ENCODE assay signal across 18 cellular contexts in genomic region chr15:77528968-77529319, GRCh38.
A peak's percentile ranks its signal among the peaks of the same experiment; 100 is the strongest.
DNase-seq lines count a peak whose midpoint lies in the region; ATAC-seq and TF ChIP-seq lines count a peak whose summit lies in the region.
"Had no signal": no experiment of that assay in that cellular context is flagged by ENCODE, and none has a peak within 500 bp of the region (broad histone marks: within the 10 kb centered on the region; RNA-seq: fewer than 3 reads in every experiment).

No MANE protein-coding gene starts in this region.

- H3K36me3 ChIP-seq in cardiac muscle cell (no peaks in the 10 kb centered on the region), mesendoderm (ENCODE audit: control insufficient read depth, insufficient read depth, low read length) (no peaks in the 10 kb centered on the region), upper lobe of right lung (no peaks in the 10 kb centered on the region)
- H3K36me3 ChIP-seq: pancreas, uterus had no signal

- H4K8ac ChIP-seq in mesendoderm (ENCODE audit: low read depth, low read length) = no peak overlapping the region

- peak overlapping the region; percentile 76 for H2BK5ac ChIP-seq in mesendoderm (ENCODE audit: low read length)

- peak overlapping the region; percentile 25 for H3K23ac ChIP-seq in mesendoderm (ENCODE audit: low read length)

- peak overlapping the region; percentile 30 for H3K18ac ChIP-seq in mesendoderm (ENCODE audit: low read length)

- H3K27ac Mint-ChIP-seq in chondrocyte (ENCODE audit: unreplicated experiment) = no peak overlapping the region
- H3K27ac Mint-ChIP-seq: activated CD8-positive, alpha-beta T cell treated with anti-CD3 and anti-CD28 coated beads for 36 hours; activated naive CD4-positive, alpha-beta T cell treated with anti-CD3 and anti-CD28 coated beads, Interleukin-2, amount 50 U/mL, for 24 hours; activated T-cell treated with anti-CD3 and anti-CD28 coated beads, Interleukin-2, amount 50 U/mL, for 24 hours had no signal

- no peak overlapping the region for H2BK120ac ChIP-seq in mesendoderm (ENCODE audit: low read depth, low read length)

- DNase-seq in cardiac muscle cell (ENCODE audit: low read depth in 1 of 2, low spot score in 1 of 2) (peak in 1 of 2 donors; percentile 59), Right ventricle myocardium superior (no peak), chondrocyte (ENCODE audit: low spot score) (peak; percentile 73), mesendoderm (no peak), upper lobe of right lung (peak; percentile 44), middle frontal gyrus (ENCODE audit: extremely low spot score, low spot score) (no peak), germinal center (ENCODE audit: low spot score) (no peak)
- DNase-seq in activated CD4-positive, alpha-beta T cell treated with anti-CD3 and anti-CD28 coated beads, Interleukin-2, amount 50 U/mL, for 48 hours = no peak
- DNase-seq: activated CD8-positive, alpha-beta T cell treated with anti-CD3 and anti-CD28 coated beads for 36 hours; activated T-cell treated with anti-CD3 and anti-CD28 coated beads, Interleukin-2, amount 50 U/mL, for 24 hours; GF-D8; NCI-H2029; stimulated activated CD4-positive, alpha-beta T cell treated with anti-CD3 and anti-CD28 coated beads, Interleukin-4, amount 100 ng/mL, for 1 hour; uterus had no signal

- H3K27me3 Mint-ChIP-seq in chondrocyte (ENCODE audit: low read depth) = no peaks in the 10 kb centered on the region
- H3K27me3 Mint-ChIP-seq: activated CD8-positive, alpha-beta T cell treated with anti-CD3 and anti-CD28 coated beads for 36 hours; activated naive CD4-positive, alpha-beta T cell treated with anti-CD3 and anti-CD28 coated beads, Interleukin-2, amount 50 U/mL, for 24 hours had no signal

- peak overlapping the region; percentile 59 for H3K56ac ChIP-seq in mesendoderm (ENCODE audit: low read length)

- no peaks in the 10 kb centered on the region for H3K79me1 ChIP-seq in mesendoderm (ENCODE audit: low read length)

- no peak overlapping the region for H3K4me3 ChIP-seq in cardiac muscle cell
- no peak overlapping the region for H3K4me3 ChIP-seq in mesendoderm (ENCODE audit: low read length)
- no peak overlapping the region for H3K4me3 ChIP-seq in upper lobe of right lung
- H3K4me3 ChIP-seq: GM12878, pancreas, uterus had no signal

- H3K9ac ChIP-seq in mesendoderm (ENCODE audit: low read length) = no peak overlapping the region
- H3K9ac ChIP-seq: KMS-11 had no signal

- no peak overlapping the region for H3K4ac ChIP-seq in mesendoderm (ENCODE audit: low read depth, low read length)

- H3K9me3 ChIP-seq in cardiac muscle cell (ENCODE audit: low read depth) (no peaks in the 10 kb centered on the region), upper lobe of right lung (no peaks in the 10 kb centered on the region)
- H3K9me3 ChIP-seq: pancreas, uterus had no signal

- ATAC-seq in Right ventricle myocardium superior (ENCODE audit: poor library complexity) (no peak), upper lobe of right lung (no peak)
- ATAC-seq: activated CD8-positive, alpha-beta T cell treated with anti-CD3 and anti-CD28 coated beads for 36 hours; GM12878; pancreas had no signal

- no peak overlapping the region for H4K5ac ChIP-seq in mesendoderm (ENCODE audit: low read length)

- H3K9me3 Mint-ChIP-seq in chondrocyte (ENCODE audit: low read depth) = peaks cover 3% of the 10 kb centered on the region
- H3K9me3 Mint-ChIP-seq: activated CD8-positive, alpha-beta T cell treated with anti-CD3 and anti-CD28 coated beads for 36 hours; activated naive CD4-positive, alpha-beta T cell treated with anti-CD3 and anti-CD28 coated beads, Interleukin-2, amount 50 U/mL, for 24 hours; activated T-cell treated with anti-CD3 and anti-CD28 coated beads, Interleukin-2, amount 50 U/mL, for 24 hours had no signal

- H3K4me3 Mint-ChIP-seq in chondrocyte (ENCODE audit: unreplicated experiment) = no peak overlapping the region
- H3K4me3 Mint-ChIP-seq: activated CD8-positive, alpha-beta T cell treated with anti-CD3 and anti-CD28 coated beads for 36 hours; activated naive CD4-positive, alpha-beta T cell treated with anti-CD3 and anti-CD28 coated beads, Interleukin-2, amount 50 U/mL, for 24 hours; activated T-cell treated with anti-CD3 and anti-CD28 coated beads, Interleukin-2, amount 50 U/mL, for 24 hours had no signal

- H3K36me3 Mint-ChIP-seq in chondrocyte (ENCODE audit: low read depth) = no peaks in the 10 kb centered on the region
- H3K36me3 Mint-ChIP-seq: activated naive CD4-positive, alpha-beta T cell treated with anti-CD3 and anti-CD28 coated beads, Interleukin-2, amount 50 U/mL, for 24 hours had no signal

- H3K4me1 ChIP-seq in cardiac muscle cell (ENCODE audit: low read depth) = peaks cover 36% of the 10 kb centered on the region
- H3K4me1 ChIP-seq in mesendoderm (ENCODE audit: control insufficient read depth, low read depth, low read length) = peaks cover 41% of the 10 kb centered on the region
- H3K4me1 ChIP-seq in upper lobe of right lung = peaks cover 5% of the 10 kb centered on the region
- H3K4me1 ChIP-seq: pancreas, uterus had no signal

- intact Hi-C loops in Right ventricle myocardium superior (cut with DNase I) (no loop called here), upper lobe of right lung (cut with DNase I) (no loop called here)

- H3K4me2 ChIP-seq in mesendoderm (ENCODE audit: low read length) = no peak overlapping the region
- H3K4me2 ChIP-seq: KMS-11 had no signal

- H3K27me3 ChIP-seq in cardiac muscle cell (no peaks in the 10 kb centered on the region), mesendoderm (ENCODE audit: insufficient read depth, low read length, poor library complexity) (no peaks in the 10 kb centered on the region), upper lobe of right lung (no peaks in the 10 kb centered on the region)
- H3K27me3 ChIP-seq: pancreas, uterus had no signal

- H2BK15ac ChIP-seq in mesendoderm (replicated peaks; ENCODE audit: low read depth) = no peak overlapping the region

- H2AK5ac ChIP-seq in mesendoderm (ENCODE audit: low read length) = peak overlapping the region; percentile 10

- H3K27ac ChIP-seq in cardiac muscle cell (peak overlapping the region; percentile 89), mesendoderm (ENCODE audit: low read depth, low read length) (no peak overlapping the region), upper lobe of right lung (no peak overlapping the region)
- H3K27ac ChIP-seq: KMS-11, pancreas had no signal

- peaks cover 46% of the 10 kb centered on the region for H3K4me1 Mint-ChIP-seq in chondrocyte (ENCODE audit: low read depth)
- H3K4me1 Mint-ChIP-seq: activated naive CD4-positive, alpha-beta T cell treated with anti-CD3 and anti-CD28 coated beads, Interleukin-2, amount 50 U/mL, for 24 hours had no signal

- H3K79me2 ChIP-seq in mesendoderm (ENCODE audit: control insufficient read depth, insufficient read depth, low read length) = no peaks in the 10 kb centered on the region

- no peak for TF ChIP-seq CTCF in cardiac muscle cell (IDR thresholded peaks at IDR 0.05; ENCODE audit: low read depth, low read length)
- TF ChIP-seq CTCF in chondrocyte (IDR thresholded peaks at IDR 0.05) = no peak
- no peak for TF ChIP-seq CTCF in upper lobe of right lung (IDR thresholded peaks at IDR 0.05)

- WGBS in mesendoderm (ENCODE audit: extremely low coverage, insufficient coverage, low lambda C conversion rate) = no CpG with 5 or more reads among the region's 12 CpGs

Comparison
In these comparisons a context has a peak if more than half of its experiments do, and no peak if none do; other contexts are left out.
1. DNase-seq: peak in chondrocyte (single experiment) and upper lobe of right lung (single experiment); none in Right ventricle myocardium superior (single experiment), mesendoderm (single experiment), middle frontal gyrus (single experiment), activated CD4-positive, alpha-beta T cell treated with anti-CD3 and anti-CD28 coated beads, Interleukin-2, amount 50 U/mL, for 48 hours (0 of 2) and germinal center (single experiment).